18 cellular contexts compared by ENCODE assay signal in genomic region chr4:170014359-170015008, GRCh38. TPM values are rescaled to one million over a fixed set of nuclear protein-coding genes. Genes with fewer than 3 reads are reported as not detected.
DNase-seq lines count a peak whose midpoint lies in the region; ATAC-seq and TF ChIP-seq lines count a peak whose summit lies in the region.
"Had no signal": no experiment of that assay in that cellular context is flagged by ENCODE, and none has a peak within 500 bp of the region (broad histone marks: within the 10 kb centered on the region; RNA-seq: fewer than 3 reads in every experiment).

No MANE protein-coding gene starts in this region.

- 75 to 81% methylated on average over 6 of the region's 6 CpGs for WGBS in sigmoid colon, 2 donors

- H3K4me1 ChIP-seq in thoracic aorta (ENCODE audit: control insufficient read depth in 1 of 2, low read depth in 2 of 2) (peaks cover 20 to 57% of the 10 kb centered on the region in 2 donors), sigmoid colon (peaks cover 0 to 5% (median 0%) of the 10 kb centered on the region in 4 donors)

- intact Hi-C loops in sigmoid colon (cut with DNase I) = no loop called here

- no peaks in the 10 kb centered on the region for H3K9me3 ChIP-seq in thoracic aorta
- H3K9me3 ChIP-seq in sigmoid colon = no peaks in the 10 kb centered on the region
- H3K9me3 ChIP-seq: transverse colon had no signal

- no peak for TF ChIP-seq EP300 in sigmoid colon (IDR thresholded peaks at IDR 0.05)

- in situ Hi-C loops in astrocyte of the cerebellum (cut with HindIII; ENCODE audit: low sequenced_read_pairs) = no loop called here

- H3K36me3 ChIP-seq in thoracic aorta = no peaks in the 10 kb centered on the region
- H3K36me3 ChIP-seq in sigmoid colon = no peaks in the 10 kb centered on the region
- H3K36me3 ChIP-seq: transverse colon had no signal

- DNase-seq in H4 (ENCODE audit: low spot score) (peak; percentile 68), astrocyte of the cerebellum (ENCODE audit: low read depth) (peak; percentile 70), kidney tubule cell (ENCODE audit: low spot score) (peak; percentile 53), thoracic aorta (ENCODE audit: low spot score) (no peak), sigmoid colon (no peak), NCI-H1048 (lab: John Stamatoyannopoulos, UW) (no peak)
- DNase-seq: activated effector memory CD4-positive, alpha-beta T cell treated with Interleukin-2 at 50 U/mL for 16 hours; amniotic stem cell; DMS79; NCI-H1092 treated with DMSO at 0.1 percent for 48 hours; NCI-H774; T-cell; transverse colon had no signal

- H3K4me3 ChIP-seq in astrocyte of the cerebellum (ENCODE audit: low read depth, low read length) = no peak overlapping the region
- H3K4me3 ChIP-seq in thoracic aorta = no peak overlapping the region
- no peak overlapping the region for H3K4me3 ChIP-seq in sigmoid colon
- H3K4me3 ChIP-seq: hepatocyte, K562, smooth muscle cell, transverse colon had no signal

- TF ChIP-seq CTCF in astrocyte of the cerebellum (IDR thresholded peaks at IDR 0.05; ENCODE audit: low read depth, low read length, missing control alignments) = no peak
- TF ChIP-seq CTCF in thoracic aorta (IDR thresholded peaks at IDR 0.05) = no peak
- TF ChIP-seq CTCF in sigmoid colon (IDR thresholded peaks at IDR 0.05) = no peak

- H3K27me3 ChIP-seq in thoracic aorta (replicated peaks; ENCODE audit: insufficient read depth) (no peaks in the 10 kb centered on the region), sigmoid colon (no peaks in the 10 kb centered on the region)
- H3K27me3 ChIP-seq: hepatocyte, transverse colon had no signal

- no peak for TF ChIP-seq POLR2A in sigmoid colon (IDR thresholded peaks at IDR 0.05)

- ATAC-seq in thoracic aorta (ENCODE audit: insufficient number of reproducible peaks, low FRiP score, low read depth) (no peak), GM18909 (IDR thresholded peaks at IDR 0.05; ENCODE audit: poor library complexity, unreplicated experiment) (no peak)
- ATAC-seq: K562, T-cell had no signal

- H3K27ac ChIP-seq in thoracic aorta (peak overlapping the region; percentile 4 to 83), sigmoid colon (no peak overlapping the region)
- H3K27ac ChIP-seq: hepatocyte, RWPE1, transverse colon had no signal

RNA-seq across cellular contexts. Expression of gene MFAP3L, which starts 11.7 kb away (rescaled TPM):
- total RNA-seq in H4 (2014; rRNA removed; shearing (Covaris generic)) = 3.6 and 4.3 TPM in 2 replicates
- 10 to 100 TPM; 11.4 to 15.2 TPM for total RNA-seq in thoracic aorta
- total RNA-seq in sigmoid colon = 10 to 100 TPM in 1 of 4 donors, 1 to 10 TPM in 3; 4.9 to 14.7 (median 5.8) TPM
- 1 to 10 TPM in 2 of 3 donors, under 1 TPM in 1; 0.60 to 1.4 (median 1.1) TPM for polyA plus RNA-seq in sigmoid colon

Comparison
In these comparisons a context has a peak if more than half of its experiments do, and no peak if none do; other contexts are left out.
1. DNase-seq: peak in H4 (single experiment), astrocyte of the cerebellum (single experiment) and kidney tubule cell (single experiment); none in thoracic aorta (single experiment), sigmoid colon (single experiment) and NCI-H1048 (single experiment).
2. H3K27ac ChIP-seq: peak in thoracic aorta (2 of 2); none in sigmoid colon (0 of 4).